Comparison of ENCODE assay signal across 16 cellular contexts in genomic region chr19:55622242-55622969, GRCh38. TPM values are rescaled to one million over a fixed set of nuclear protein-coding genes. Genes with fewer than 3 reads are reported as not detected.
DNase-seq lines count a peak whose midpoint lies in the region; ATAC-seq and TF ChIP-seq lines count a peak whose summit lies in the region.
"Had no signal": no experiment of that assay in that cellular context is flagged by ENCODE, and none has a peak within 500 bp of the region (broad histone marks: within the 10 kb centered on the region; RNA-seq: fewer than 3 reads in every experiment).

No MANE protein-coding gene starts in this region.

- ATAC-seq in left cardiac atrium (no peak), GM21529 (IDR thresholded peaks at IDR 0.05; ENCODE audit: unreplicated experiment) (no peak)
- ATAC-seq: Panc1 had no signal

- TF ChIP-seq CTCF in left ventricle myocardium inferior (IDR thresholded peaks at IDR 0.05; ENCODE audit: borderline replicate concordance) = no peak
- TF ChIP-seq CTCF in adrenal gland (IDR thresholded peaks at IDR 0.05) = no peak
- TF ChIP-seq CTCF in ovary (IDR thresholded peaks at IDR 0.05) = no peak
- TF ChIP-seq CTCF in testis (IDR thresholded peaks at IDR 0.05) = no peak

- H3K27me3 ChIP-seq in left ventricle myocardium inferior (ENCODE audit: low read depth) (no peaks in the 10 kb centered on the region), adrenal gland (no peaks in the 10 kb centered on the region), ovary (no peaks in the 10 kb centered on the region), testis (no peaks in the 10 kb centered on the region)
- H3K27me3 ChIP-seq: BE2C had no signal

- intact Hi-C loops in left ventricle myocardium inferior (cut with micrococcal nuclease) (no loop called here), left cardiac atrium (cut with DNase I) (no loop called here), adrenal gland (cut with DNase I) (no loop called here), ovary (cut with DNase I) (loop anchor here in 1 of 4 donors (5.0 kb wide), 1 partner anchor 105 kb away; no protein-coding TSS in a partner anchor), testis (cut with DNase I; ENCODE audit: low total_unique reads) (no loop called here)

- peaks cover 20% of the 10 kb centered on the region for H3K4me1 ChIP-seq in left ventricle myocardium inferior
- peaks cover 0 to 28% of the 10 kb centered on the region in 2 donors for H3K4me1 ChIP-seq in adrenal gland (replicated peaks in 1 of 2)
- H3K4me1 ChIP-seq in ovary (ENCODE audit: insufficient read depth) = peaks cover 4% of the 10 kb centered on the region
- peaks cover 20% of the 10 kb centered on the region for H3K4me1 ChIP-seq in testis
- H3K4me1 ChIP-seq: BE2C had no signal

- no peak for DNase-seq in left ventricle myocardium inferior
- DNase-seq in left cardiac atrium = no peak
- DNase-seq in adrenal gland = peak; percentile 38 to 69 (median 57)
- DNase-seq in ovary = peak in 4 of 5 donors; percentile 63 to 78 (median 70)
- DNase-seq in testis = peak; percentile 40
- no peak for DNase-seq in activated CD8-positive, alpha-beta memory T cell treated with anti-CD3 and anti-CD28 coated beads, Interleukin-2, amount 50 U/mL, for 48 hours
- no peak for DNase-seq in Kasumi-1 (lab: John Stamatoyannopoulos, UW)
- DNase-seq: BE2C; CD4-positive, CD25-positive, alpha-beta regulatory T cell; DMS153; NCI-H1048; NCI-H1436; NCI-H1930 had no signal

- H3K36me3 ChIP-seq in left ventricle myocardium inferior (peaks cover 16% of the 10 kb centered on the region), adrenal gland (replicated peaks in 1 of 2) (peaks cover 0 to 17% of the 10 kb centered on the region in 2 donors), ovary (no peaks in the 10 kb centered on the region), testis (ENCODE audit: low read depth, missing control alignments) (no peaks in the 10 kb centered on the region)

- no peak for TF ChIP-seq EP300 in ovary (IDR thresholded peaks at IDR 0.05)

- H3K9me3 ChIP-seq in left ventricle myocardium inferior (replicated peaks) (no peaks in the 10 kb centered on the region), adrenal gland (replicated peaks in 1 of 3) (no peaks in the 10 kb centered on the region), ovary (no peaks in the 10 kb centered on the region), testis (no peaks in the 10 kb centered on the region)
- H3K9me3 ChIP-seq: BE2C had no signal

- H3K27ac ChIP-seq in left ventricle myocardium inferior (replicated peaks) = peak overlapping the region; percentile 95
- H3K27ac ChIP-seq in adrenal gland = peak overlapping the region in 3 of 5 donors; percentile 1 to 51 (median 18)
- peak overlapping the region in 1 of 2 donors; percentile 46 for H3K27ac ChIP-seq in ovary
- peak overlapping the region in 1 of 2 donors; percentile 29 for H3K27ac ChIP-seq in testis
- H3K27ac ChIP-seq: KMS-11 had no signal

- TF ChIP-seq POLR2A in adrenal gland (IDR thresholded peaks at IDR 0.05) (no peak), ovary (IDR thresholded peaks at IDR 0.05) (no peak), testis (IDR thresholded peaks at IDR 0.05) (no peak)

- WGBS in adrenal gland, 4 donors = 57 to 81% (median 78%) methylated on average over 13 to 40 of the region's 40 CpGs
- 69 to 78% (median 74%) methylated on average over 40 of the region's 40 CpGs for WGBS in ovary, 3 donors
- 9 to 63% methylated on average over 5 to 39 of the region's 40 CpGs for WGBS in testis, 2 donors

- H3K4me3 ChIP-seq in left ventricle myocardium inferior = no peak overlapping the region
- no peak overlapping the region for H3K4me3 ChIP-seq in adrenal gland
- no peak overlapping the region for H3K4me3 ChIP-seq in ovary
- H3K4me3 ChIP-seq in testis = peak overlapping the region in 1 of 2 donors; percentile 45

RNA-seq across cellular contexts. Expression of gene ZNF784, which starts 2.0 kb away (rescaled TPM):
- total RNA-seq in left ventricle myocardium inferior (13.2 TPM), left cardiac atrium (10 to 100 TPM; 11.1 to 11.7 TPM), adrenal gland (10 to 100 TPM in 3 of 8 donors, 1 to 10 TPM in 5; 8.3 to 16.3 (median 9.8) TPM), ovary (10 to 100 TPM in 4 of 7 donors, 1 to 10 TPM in 3; 6.5 to 16.9 (median 11.7) TPM), testis (10 to 100 TPM; 10.3 to 13.0 TPM)
- polyA plus RNA-seq in adrenal gland (10 to 100 TPM in 1 of 3 donors, 1 to 10 TPM in 2; 3.5 to 13.6 (median 8.3) TPM), ovary (10 to 100 TPM in 1 of 2 donors, 1 to 10 TPM in 1; 6.0 to 12.3 TPM), testis (ENCODE audit: insufficient read depth, low read depth, low replicate concordance) (6.6 TPM)

RNA-seq across cellular contexts. Expression of gene ZNF865, which starts 17.0 kb away (rescaled TPM):
- total RNA-seq in left ventricle myocardium inferior (17.0 TPM), left cardiac atrium (10 to 100 TPM; 16.2 to 20.2 TPM), adrenal gland (10 to 100 TPM in 5 of 8 donors, 1 to 10 TPM in 3; 5.3 to 19.6 (median 10.6) TPM), ovary (10 to 100 TPM in 5 of 7 donors, 1 to 10 TPM in 2; 4.0 to 20.9 (median 17.6) TPM), testis (10 to 100 TPM; 12.2 to 14.5 TPM)
- polyA plus RNA-seq in adrenal gland (10 to 100 TPM in 2 of 3 donors, 1 to 10 TPM in 1; 2.0 to 24.7 (median 11.7) TPM), ovary (10 to 100 TPM in 1 of 2 donors, under 1 TPM in 1; 0.42 to 10.5 TPM), testis (ENCODE audit: insufficient read depth, low read depth, low replicate concordance) (4.7 TPM)

RNA-seq across cellular contexts. Expression of gene ZNF580, which starts 18.4 kb away (rescaled TPM):
- total RNA-seq in left ventricle myocardium inferior (11.8 TPM), left cardiac atrium (10 to 100 TPM; 17.7 to 27.7 TPM), adrenal gland (10 to 100 TPM; 23.3 to 68.7 (median 46.0) TPM), ovary (10 to 100 TPM; 24.9 to 70.6 (median 65.3) TPM), testis (10 to 100 TPM; 37.6 to 38.0 TPM)
- polyA plus RNA-seq in adrenal gland (100 to 1,000 TPM in 1 of 3 donors, 10 to 100 TPM in 2; 16.6 to 101 (median 97.5) TPM), ovary (10 to 100 TPM; 14.5 to 37.3 TPM), testis (ENCODE audit: insufficient read depth, low read depth, low replicate concordance) (21.7 TPM)

RNA-seq across cellular contexts. Expression of gene ZNF581, which starts 21.0 kb away (rescaled TPM):
- total RNA-seq in left ventricle myocardium inferior = 7.1 TPM
- 1 to 10 TPM; 8.4 to 8.6 TPM for total RNA-seq in left cardiac atrium
- total RNA-seq in adrenal gland = 10 to 100 TPM; 16.8 to 55.7 (median 23.7) TPM
- polyA plus RNA-seq in adrenal gland = 10 to 100 TPM in 2 of 3 donors, 1 to 10 TPM in 1; 8.7 to 23.3 (median 22.4) TPM
- total RNA-seq in ovary = 10 to 100 TPM; 21.9 to 40.2 (median 34.0) TPM
- polyA plus RNA-seq in ovary = 10 to 100 TPM; 11.2 to 37.0 TPM
- 10 to 100 TPM; 17.3 to 31.2 TPM for total RNA-seq in testis
- polyA plus RNA-seq in testis (ENCODE audit: insufficient read depth, low read depth, low replicate concordance) = 18.4 TPM

RNA-seq across cellular contexts. Expression of gene ZNF524, which starts 22.3 kb away (rescaled TPM):
- 15.6 TPM for total RNA-seq in left ventricle myocardium inferior
- 10 to 100 TPM; 14.1 to 18.7 TPM for total RNA-seq in left cardiac atrium
- 10 to 100 TPM; 14.1 to 83.7 (median 28.3) TPM for total RNA-seq in adrenal gland
- 10 to 100 TPM in 2 of 3 donors, under 1 TPM in 1; 0.93 to 57.6 (median 57.1) TPM for polyA plus RNA-seq in adrenal gland
- total RNA-seq in ovary = 10 to 100 TPM; 13.7 to 22.3 (median 17.8) TPM
- polyA plus RNA-seq in ovary = 10 to 100 TPM in 1 of 2 donors, under 1 TPM in 1; 0.15 to 28.0 TPM
- 10 to 100 TPM; 25.0 to 29.4 TPM for total RNA-seq in testis
- 8.5 TPM for polyA plus RNA-seq in testis (ENCODE audit: insufficient read depth, low read depth, low replicate concordance)

Comparison
In these comparisons a context has a peak if more than half of its experiments do, and no peak if none do; other contexts are left out.
1. DNase-seq: peak in adrenal gland (7 of 7), ovary (4 of 5) and testis (single experiment); none in left ventricle myocardium inferior (single experiment), left cardiac atrium (single experiment), activated CD8-positive, alpha-beta memory T cell treated with anti-CD3 and anti-CD28 coated beads, Interleukin-2, amount 50 U/mL, for 48 hours (single experiment) and Kasumi-1 (0 of 2).